ENCODE assay signal across 21 cellular contexts in the genomic region with DNA sequence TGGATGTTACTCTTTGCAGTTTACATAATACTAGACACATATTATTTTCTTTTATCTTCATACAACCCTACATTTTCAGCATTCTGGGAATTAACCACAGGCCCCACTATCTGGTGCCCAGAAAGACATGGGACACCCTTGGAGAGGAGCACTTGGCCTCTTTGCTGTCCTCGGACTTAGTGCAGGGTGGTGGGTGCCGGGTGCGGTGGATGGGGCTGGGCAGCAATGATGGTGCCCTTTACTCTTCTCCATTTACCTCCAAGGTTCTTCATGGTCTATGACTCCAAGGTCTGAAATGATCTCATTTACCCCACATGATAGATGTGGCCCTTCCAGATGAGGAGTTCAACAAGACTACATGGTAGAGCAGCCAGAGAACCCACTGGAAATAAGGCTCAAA. TPM values are rescaled to one million over a fixed set of nuclear protein-coding genes. Genes with fewer than 3 reads are reported as not detected.
DNase-seq lines count a peak whose midpoint lies in the region; ATAC-seq, FAIRE-seq and TF ChIP-seq lines count a peak whose summit lies in the region.
"Had no signal": no experiment of that assay in that cellular context is flagged by ENCODE, and none has a peak within 500 bp of the region (broad histone marks: within the 10 kb centered on the region; RNA-seq: fewer than 3 reads in every experiment).

No MANE protein-coding gene starts in this region.

- H3K36me3 Mint-ChIP-seq in Caco-2 (ENCODE audit: insufficient read depth, unreplicated experiment) (peaks cover 6% of the 10 kb centered on the region), endodermal cell (ENCODE audit: low read depth) (no peaks in the 10 kb centered on the region), osteocyte (ENCODE audit: unreplicated experiment) (no peaks in the 10 kb centered on the region), immature natural killer cell (peaks cover 0 to 10% (median 0%) of the 10 kb centered on the region in 3 donors)
- H3K36me3 Mint-ChIP-seq: activated naive CD4-positive, alpha-beta T cell treated with anti-CD3 and anti-CD28 coated beads, Interleukin-2, amount 10 ng/mL, durations not matched to agents 7 days and 5 days; memory B cell; stimulated activated effector memory CD8-positive, alpha-beta T cell treated with anti-CD3 and anti-CD28 coated beads, Interleukin-12 subunit alpha, Interleukin-12 subunit beta, amount 100 ng/mL, for 72 hours had no signal

- no TSS peak for BruUV-seq in Caco-2 (replicated peaks; lab: Mats Ljungman, UMichigan)

- no peak for TF ChIP-seq POLR2A in gastroesophageal sphincter (IDR thresholded peaks at IDR 0.05)

- H3K9ac ChIP-seq in endodermal cell (ENCODE audit: extremely low read depth, low read length, poor library complexity, severe bottlenecking): no peak overlapping the region

- H3K27ac ChIP-seq in endodermal cell (ENCODE audit: low read depth, low read length) (no peak overlapping the region), gastroesophageal sphincter (no peak overlapping the region)
- H3K27ac ChIP-seq: right lobe of liver, suprapubic skin had no signal

- DNase-seq in Caco-2 (no peak), RCC 7860 (ENCODE audit: low spot score) (peak; percentile 29), endodermal cell (peak; percentile 21), osteocyte (ENCODE audit: extremely low spot score, unreplicated experiment) (peak; percentile 40), nucleus accumbens (lab: John Stamatoyannopoulos, UW) (no peak), NCI-H446 treated with DMSO at 0.1 percent for 48 hours (lab: John Stamatoyannopoulos, UW) (no peak), immature natural killer cell (no peak)
- DNase-seq: activated naive CD4-positive, alpha-beta T cell treated with anti-CD3 and anti-CD28 coated beads, Interleukin-2, amount 10 ng/mL, durations not matched to agents 7 days and 5 days; activated T-cell treated with anti-CD3 and anti-CD28 coated beads, Interleukin-2, amount 50 U/mL, for 1 hour; naive thymus-derived CD4-positive, alpha-beta T cell; NCI-H1694 treated with DMSO at 0.1 percent for 48 hours; pancreas; right lobe of liver had no signal

- H3K4me1 ChIP-seq in Caco-2 (peaks cover 27% of the 10 kb centered on the region), endodermal cell (ENCODE audit: control insufficient read depth, insufficient read depth, low read length) (peaks cover 9% of the 10 kb centered on the region), gastroesophageal sphincter (peaks cover 0 to 22% (median 13%) of the 10 kb centered on the region in 3 donors)

- FAIRE-seq in RCC 7860 (lab: Jason Lieb, UNC): no peak
- FAIRE-seq: endometrium, pancreas had no signal

- intact Hi-C loops in Caco-2 (cut with micrococcal nuclease; ENCODE audit: unreplicated experiment): no loop called here

- ATAC-seq in gastroesophageal sphincter: no peak
- ATAC-seq: naive thymus-derived CD4-positive, alpha-beta T cell had no signal

- H3K4me1 Mint-ChIP-seq in Caco-2 (ENCODE audit: low read depth, unreplicated experiment) (peaks cover 26% of the 10 kb centered on the region), endodermal cell (peaks cover 16% of the 10 kb centered on the region), osteocyte (ENCODE audit: unreplicated experiment) (peaks cover 46% of the 10 kb centered on the region), immature natural killer cell (peaks cover 5 to 6% of the 10 kb centered on the region in 2 donors)
- H3K4me1 Mint-ChIP-seq: activated naive CD4-positive, alpha-beta T cell treated with anti-CD3 and anti-CD28 coated beads, Interleukin-2, amount 10 ng/mL, durations not matched to agents 7 days and 5 days; memory B cell had no signal

- H3K36me3 ChIP-seq in Caco-2 (ENCODE audit: control insufficient read depth, insufficient read depth, low read length) (no peaks in the 10 kb centered on the region), endodermal cell (ENCODE audit: control insufficient read depth, insufficient read depth, low read length) (no peaks in the 10 kb centered on the region), gastroesophageal sphincter (no peaks in the 10 kb centered on the region)
- H3K36me3 ChIP-seq: pancreas, right lobe of liver, suprapubic skin had no signal

- CTCF ChIA-PET in Caco-2 (lab: Charles Lee): no interaction called here

- H3K4me3 Mint-ChIP-seq in Caco-2 (ENCODE audit: unreplicated experiment): peak overlapping the region; percentile 63
- no peak overlapping the region for H3K4me3 Mint-ChIP-seq in endodermal cell
- no peak overlapping the region for H3K4me3 Mint-ChIP-seq in osteocyte (ENCODE audit: unreplicated experiment)
- no peak overlapping the region for H3K4me3 Mint-ChIP-seq in immature natural killer cell
- H3K4me3 Mint-ChIP-seq: activated CD8-positive, alpha-beta T cell treated with anti-CD3 and anti-CD28 coated beads for 36 hours; activated naive CD4-positive, alpha-beta T cell treated with anti-CD3 and anti-CD28 coated beads, Interleukin-2, amount 10 ng/mL, durations not matched to agents 7 days and 5 days; memory B cell; naive thymus-derived CD4-positive, alpha-beta T cell; stimulated activated effector memory CD8-positive, alpha-beta T cell treated with anti-CD3 and anti-CD28 coated beads, Interleukin-12 subunit alpha, Interleukin-12 subunit beta, amount 100 ng/mL, for 72 hours; T-helper 2 cell treated with Interferon-gamma antibody and Interleukin-4, amounts not matched to agents 5 μg/mL and 100 μg/mL, for 36 hours; WTC11 had no signal

- POLR2A ChIA-PET in Caco-2 (lab: Charles Lee): no interaction called here

- H3K27me3 ChIP-seq in Caco-2 (replicated peaks; ENCODE audit: control insufficient read depth, insufficient read depth, low read length) (no peaks in the 10 kb centered on the region), endodermal cell (ENCODE audit: control insufficient read depth, insufficient read depth, low read length, poor library complexity, severe bottlenecking) (no peaks in the 10 kb centered on the region), gastroesophageal sphincter (no peaks in the 10 kb centered on the region)
- H3K27me3 ChIP-seq: pancreas, right lobe of liver, suprapubic skin had no signal

- peak overlapping the region; percentile 92 for H3K27ac Mint-ChIP-seq in Caco-2 (ENCODE audit: unreplicated experiment)
- H3K27ac Mint-ChIP-seq in endodermal cell: no peak overlapping the region
- peak overlapping the region; percentile 97 for H3K27ac Mint-ChIP-seq in osteocyte (ENCODE audit: unreplicated experiment)
- no peak overlapping the region for H3K27ac Mint-ChIP-seq in immature natural killer cell
- H3K27ac Mint-ChIP-seq: activated CD8-positive, alpha-beta T cell treated with anti-CD3 and anti-CD28 coated beads for 36 hours; activated naive CD4-positive, alpha-beta T cell treated with anti-CD3 and anti-CD28 coated beads, Interleukin-2, amount 10 ng/mL, durations not matched to agents 7 days and 5 days; memory B cell; naive thymus-derived CD4-positive, alpha-beta T cell; stimulated activated effector memory CD8-positive, alpha-beta T cell treated with anti-CD3 and anti-CD28 coated beads, Interleukin-12 subunit alpha, Interleukin-12 subunit beta, amount 100 ng/mL, for 72 hours; T-helper 2 cell treated with Interferon-gamma antibody and Interleukin-4, amounts not matched to agents 5 μg/mL and 100 μg/mL, for 36 hours; WTC11 had no signal

- H3K4me3 ChIP-seq in Caco-2 (ENCODE audit: low read depth, low read length) (no peak overlapping the region), endodermal cell (ENCODE audit: low read length) (no peak overlapping the region), gastroesophageal sphincter (no peak overlapping the region)
- H3K4me3 ChIP-seq: pancreas, right lobe of liver, suprapubic skin had no signal

- no peak for TF ChIP-seq EP300 in gastroesophageal sphincter (IDR thresholded peaks at IDR 0.05)

- peaks cover 4% of the 10 kb centered on the region; the same call in 1 of the 2 replicates for H3K9me3 ChIP-seq in Caco-2
- H3K9me3 ChIP-seq in endodermal cell (ENCODE audit: control insufficient read depth, low read length): peaks cover 7% of the 10 kb centered on the region
- H3K9me3 ChIP-seq in gastroesophageal sphincter: no peaks in the 10 kb centered on the region
- H3K9me3 ChIP-seq: pancreas, right lobe of liver, suprapubic skin had no signal

- TF ChIP-seq CTCF in Caco-2 (IDR thresholded peaks at IDR 0.05; ENCODE audit: insufficient read depth in 1 of 2, low read depth in 1 of 2, low read length in 1 of 2, severe bottlenecking in 1 of 2, unreplicated experiment in 1 of 2): no peak
- TF ChIP-seq CTCF in endodermal cell (conservative IDR thresholded peaks at IDR 0.05): no peak
- TF ChIP-seq CTCF in osteocyte (IDR thresholded peaks at IDR 0.05): no peak
- TF ChIP-seq CTCF in gastroesophageal sphincter (IDR thresholded peaks at IDR 0.05): no peak

- 97% methylated on average over 3 of the region's 3 CpGs; no CpG with 5 or more reads in 1 of the 2 experiments for WGBS in endodermal cell (ENCODE audit: insufficient coverage in 1 of 2, insufficient read length in 1 of 2), 2 experiments
- WGBS in gastroesophageal sphincter (ENCODE audit: low coverage in 1 of 2), 2 donors: 100% methylated on average over 3 of the region's 3 CpGs; no CpG with 5 or more reads in 1 of the 2 donors

- H3K9me3 Mint-ChIP-seq in Caco-2 (ENCODE audit: unreplicated experiment) (peaks cover 12% of the 10 kb centered on the region), endodermal cell (peaks cover 8% of the 10 kb centered on the region), osteocyte (ENCODE audit: unreplicated experiment) (peaks cover 5% of the 10 kb centered on the region), immature natural killer cell (peaks cover 0 to 3% (median 0%) of the 10 kb centered on the region in 6 donors)
- H3K9me3 Mint-ChIP-seq: activated CD8-positive, alpha-beta T cell treated with anti-CD3 and anti-CD28 coated beads for 36 hours; stimulated activated effector memory CD8-positive, alpha-beta T cell treated with anti-CD3 and anti-CD28 coated beads, Interleukin-12 subunit alpha, Interleukin-12 subunit beta, amount 100 ng/mL, for 72 hours; T-helper 2 cell treated with Interferon-gamma antibody and Interleukin-4, amounts not matched to agents 5 μg/mL and 100 μg/mL, for 36 hours had no signal

- H3K27me3 Mint-ChIP-seq in Caco-2 (ENCODE audit: insufficient read depth, unreplicated experiment): no peaks in the 10 kb centered on the region
- H3K27me3 Mint-ChIP-seq in endodermal cell (ENCODE audit: insufficient read depth): peaks cover 2% of the 10 kb centered on the region
- H3K27me3 Mint-ChIP-seq in osteocyte (ENCODE audit: unreplicated experiment): no peaks in the 10 kb centered on the region
- H3K27me3 Mint-ChIP-seq in immature natural killer cell (ENCODE audit: low read depth in 3 of 3): peaks cover 0 to 2% (median 1%) of the 10 kb centered on the region in 3 donors
- H3K27me3 Mint-ChIP-seq: activated CD8-positive, alpha-beta T cell treated with anti-CD3 and anti-CD28 coated beads for 36 hours; naive thymus-derived CD4-positive, alpha-beta T cell had no signal

RNA-seq across cellular contexts. Expression of a gene that starts 56.2 kb away (rescaled TPM):
- total RNA-seq in Caco-2 (2022) (0.79 and 3.3 TPM in 2 replicates), endodermal cell (10 to 100 TPM in 1 of 2 donors, 1 to 10 TPM in 1; 7.4 to 20.3 TPM), osteocyte (294 and 321 TPM in 2 replicates), gastroesophageal sphincter (100 to 1,000 TPM in 2 of 4 donors, 10 to 100 TPM in 2; 43.4 to 167 (median 103) TPM)
- polyA plus RNA-seq in endodermal cell (2013, experiment 1 of 2): 19.3 TPM
- 13.4 TPM for polyA plus RNA-seq in endodermal cell (2013, experiment 2 of 2)
- 1 to 10 TPM in 1 of 3 donors, under 1 TPM in 1, not detected in 1; 0.53 to 3.1 TPM for polyA plus RNA-seq in immature natural killer cell

Comparison
In these comparisons a context has a peak if more than half of its experiments do, and no peak if none do; other contexts are left out.
1. DNase-seq: peak in RCC 7860 (single experiment), endodermal cell (single experiment) and osteocyte (single experiment); none in Caco-2 (0 of 2), nucleus accumbens (0 of 56), NCI-H446 treated with DMSO at 0.1 percent for 48 hours (single experiment) and immature natural killer cell (0 of 3).
2. H3K27ac Mint-ChIP-seq: peak in Caco-2 (single experiment) and osteocyte (single experiment); none in endodermal cell (single experiment) and immature natural killer cell (0 of 6).